Comparison of ENCODE assay signal across 1 cellular context in genomic region chr6:84910881-84911607, GRCh38.
A peak's percentile ranks its signal among the peaks of the same experiment; 100 is the strongest.
TF ChIP-seq lines count a peak whose summit lies in the region.

No MANE protein-coding gene starts in this region.

TF ChIP-seq in HepG2, 621 proteins besides CTCF, POLR2A, EP300 and RAD21 (continued from another document):
- TF ChIP-seq MXD1 (CRISPR knock-in tag; IDR thresholded peaks at IDR 0.05) (no peak), CEBPB (IDR thresholded peaks at IDR 0.05; ENCODE audit: borderline replicate concordance, low read depth, low read length) (peak; percentile 61), HNF4A (CRISPR knock-in tag; IDR thresholded peaks at IDR 0.05) (peak; percentile 45; the same call in 1 of the 2 replicates), ZNF879 (CRISPR knock-in tag; IDR thresholded peaks at IDR 0.05) (no peak), THAP7 (CRISPR knock-in tag; IDR thresholded peaks at IDR 0.05) (no peak), NFIC (IDR thresholded peaks at IDR 0.05; ENCODE audit: low read length) (no peak)
